Comparison of ENCODE assay signal across 12 cellular contexts in the genomic region with DNA sequence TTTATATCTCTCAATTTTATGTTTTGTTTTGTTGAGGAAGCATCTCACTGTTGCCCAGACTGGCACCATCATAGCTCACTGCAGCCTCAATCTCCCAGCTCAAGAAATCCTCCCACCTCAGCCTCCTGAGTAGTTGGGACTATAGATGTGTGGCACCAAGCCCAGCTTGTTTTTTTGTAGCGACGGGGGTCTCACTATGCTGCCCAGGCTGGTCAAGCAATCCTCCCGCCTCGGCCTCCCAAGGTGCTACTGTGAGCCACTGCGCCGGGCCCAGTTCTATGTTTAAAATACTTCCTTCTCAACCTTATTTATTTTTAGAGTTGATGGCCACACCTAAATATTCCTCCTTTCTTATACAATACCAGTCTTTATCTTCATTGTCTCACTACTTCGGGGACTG. TPM values are rescaled to one million over a fixed set of nuclear protein-coding genes. Genes with fewer than 3 reads are reported as not detected.
DNase-seq lines count a peak whose midpoint lies in the region; TF ChIP-seq lines count a peak whose summit lies in the region.
"Had no signal": no experiment of that assay in that cellular context is flagged by ENCODE, and none has a peak within 500 bp of the region (broad histone marks: within the 10 kb centered on the region; RNA-seq: fewer than 3 reads in every experiment).

No MANE protein-coding gene starts in this region.

- H4K91ac ChIP-seq in neuronal stem cell (ENCODE audit: low read depth, low read length, poor library complexity), result no peak overlapping the region

- H3K36me3 Mint-ChIP-seq in activated naive CD8-positive, alpha-beta T cell, result peaks cover 7% of the 10 kb centered on the region

- H3K4me3 Mint-ChIP-seq in activated naive CD8-positive, alpha-beta T cell, result peak overlapping the region; percentile 98

- TF ChIP-seq CTCF in HFF-Myc (IDR thresholded peaks at IDR 0.05; ENCODE audit: low read depth, low read length, missing control alignments) (no peak), GM13976 (IDR thresholded peaks at IDR 0.05; ENCODE audit: borderline replicate concordance, control extremely low read depth, extremely low read depth, insufficient read depth, missing control alignments) (no peak)

- H3K79me2 ChIP-seq in ACC112 (ENCODE audit: control insufficient read depth, insufficient read depth, low read length, unreplicated experiment), result peaks cover 43% of the 10 kb centered on the region

- H3K27me3 ChIP-seq in ACC112 (ENCODE audit: insufficient read depth, low read length), result no peaks in the 10 kb centered on the region
- H3K27me3 ChIP-seq in mucosa of rectum (ENCODE audit: control insufficient read depth in 2 of 2, insufficient read depth in 2 of 2, low read length in 2 of 2), result no peaks in the 10 kb centered on the region
- H3K27me3 ChIP-seq in neuronal stem cell (ENCODE audit: control insufficient read depth in 3 of 3, insufficient read depth in 3 of 3, low read depth in 1 of 3, low read length in 3 of 3), result no peaks in the 10 kb centered on the region
- H3K27me3 ChIP-seq: adrenal gland had no signal

- DNase-seq in HFF-Myc (ENCODE audit: extremely low read depth, low read depth) (no peak), T1000 (lab: John Stamatoyannopoulos, UW) (no peak), GM13976 (ENCODE audit: low spot score) (no peak), neuronal stem cell (ENCODE audit: low spot score) (no peak), A172 (ENCODE audit: low spot score) (no peak)
- DNase-seq: DMS153, NCI-H1105, SW 1271 had no signal

- no peak overlapping the region for H2BK120ac ChIP-seq in neuronal stem cell (ENCODE audit: low read depth, low read length)

- H2BK5ac ChIP-seq in neuronal stem cell (ENCODE audit: low read length), result no peak overlapping the region

- H3K4me1 ChIP-seq in ACC112 (ENCODE audit: control insufficient read depth, insufficient read depth, low read length, unreplicated experiment), result peaks cover 41% of the 10 kb centered on the region
- H3K4me1 ChIP-seq in mucosa of rectum (ENCODE audit: control insufficient read depth in 2 of 2, insufficient read depth in 2 of 2, low read length in 2 of 2), result peaks cover 40 to 46% of the 10 kb centered on the region in 2 donors
- peaks cover 4 to 14% of the 10 kb centered on the region in 2 donors for H3K4me1 ChIP-seq in neuronal stem cell (ENCODE audit: control insufficient read depth in 2 of 2, insufficient read depth in 1 of 2, low read depth in 1 of 2, low read length in 2 of 2)

- H4K8ac ChIP-seq in neuronal stem cell (ENCODE audit: low read depth, low read length), result no peak overlapping the region

- H3K27ac ChIP-seq in ACC112 (ENCODE audit: low read depth, low read length), result peak overlapping the region; percentile 86; the same call in 1 of the 2 replicates
- H3K27ac ChIP-seq in mucosa of rectum (ENCODE audit: low read depth in 2 of 2, low read length in 2 of 2), result peak overlapping the region; percentile 43 to 80
- no peak overlapping the region for H3K27ac ChIP-seq in neuronal stem cell (replicated peaks; ENCODE audit: low read length)

- H3K79me1 ChIP-seq in neuronal stem cell (ENCODE audit: low read depth, low read length), result peaks cover 10% of the 10 kb centered on the region

- peak overlapping the region; percentile 89 for H3K4me3 ChIP-seq in ACC112 (ENCODE audit: low read depth, low read length)
- peak overlapping the region; percentile 60 for H3K4me3 ChIP-seq in HFF-Myc (replicated peaks; ENCODE audit: low read depth, low read length)
- H3K4me3 ChIP-seq in mucosa of rectum (ENCODE audit: low read length in 2 of 2), result no peak overlapping the region
- H3K4me3 ChIP-seq in neuronal stem cell (ENCODE audit: low read length in 2 of 2), result peak overlapping the region in 1 of 2 donors; percentile 70

- no peak overlapping the region for H3K4me2 ChIP-seq in neuronal stem cell (ENCODE audit: insufficient read depth, low read length, poor library complexity, severe bottlenecking)

- H3K4ac ChIP-seq in neuronal stem cell (ENCODE audit: low read length), result no peak overlapping the region

- H3K9me3 Mint-ChIP-seq in activated naive CD8-positive, alpha-beta T cell (ENCODE audit: low read depth), result no peaks in the 10 kb centered on the region

- no peak overlapping the region for H3K18ac ChIP-seq in neuronal stem cell (ENCODE audit: low read length)

- no peak overlapping the region for H2BK12ac ChIP-seq in neuronal stem cell (ENCODE audit: low read length)

- no peaks in the 10 kb centered on the region for H3K27me3 Mint-ChIP-seq in activated naive CD8-positive, alpha-beta T cell

- no peak overlapping the region for H3K14ac ChIP-seq in neuronal stem cell (ENCODE audit: low read length)

- peak overlapping the region; percentile 100 for H3K27ac Mint-ChIP-seq in activated naive CD8-positive, alpha-beta T cell

- peaks cover 36% of the 10 kb centered on the region for H3K4me1 Mint-ChIP-seq in activated naive CD8-positive, alpha-beta T cell (ENCODE audit: low read depth)

- H3K9me3 ChIP-seq in mucosa of rectum (ENCODE audit: control insufficient read depth in 2 of 2, low read length in 2 of 2) (no peaks in the 10 kb centered on the region), neuronal stem cell (replicated peaks in 1 of 2; ENCODE audit: control insufficient read depth in 2 of 2, insufficient read depth in 1 of 2, low read depth in 1 of 2, low read length in 2 of 2) (no peaks in the 10 kb centered on the region)
- H3K9me3 ChIP-seq: adrenal gland had no signal

- H2AK5ac ChIP-seq in neuronal stem cell (ENCODE audit: low read depth, low read length), result no peak overlapping the region

- H3K23ac ChIP-seq in neuronal stem cell (ENCODE audit: low read depth, low read length, poor library complexity), result no peak overlapping the region

- H2AFZ ChIP-seq in ACC112 (ENCODE audit: low read length, unreplicated experiment) (no peak overlapping the region), neuronal stem cell (ENCODE audit: low read length) (no peak overlapping the region)

- in situ Hi-C loops in GM13976 (cut with MboI; ENCODE audit: low sequenced_read_pairs, unreplicated experiment), result no loop called here

- no peak overlapping the region for H2BK15ac ChIP-seq in neuronal stem cell (ENCODE audit: low read length)

- peaks cover 5% of the 10 kb centered on the region; the same call in 1 of the 2 replicates for H3K36me3 ChIP-seq in ACC112 (ENCODE audit: insufficient read depth, low read length)
- peaks cover 4 to 8% of the 10 kb centered on the region in 2 donors for H3K36me3 ChIP-seq in mucosa of rectum (ENCODE audit: control insufficient read depth in 2 of 2, insufficient read depth in 2 of 2, low read length in 2 of 2)
- peaks cover 8 to 18% of the 10 kb centered on the region in 2 donors for H3K36me3 ChIP-seq in neuronal stem cell (replicated peaks in 1 of 2; ENCODE audit: control insufficient read depth in 2 of 2, insufficient read depth in 2 of 2, low read length in 2 of 2)

- no CpG with 5 or more reads among the region's 7 CpGs for WGBS in neuronal stem cell (ENCODE audit: extremely low coverage in 2 of 2, insufficient read length in 2 of 2, insufficient replicate concordance in 1 of 2), 2 donors

- H3K9ac ChIP-seq in mucosa of rectum (ENCODE audit: low read depth in 1 of 2, low read length in 2 of 2) (peak overlapping the region in 1 of 2 donors; percentile 52), neuronal stem cell (ENCODE audit: low read depth, low read length, poor library complexity) (no peak overlapping the region)

RNA-seq across cellular contexts. Expression of a gene that starts 1.9 kb away (rescaled TPM):
- polyA plus RNA-seq in neuronal stem cell (2013, experiment 1 of 2), result 69.4 TPM
- 72.5 TPM for polyA plus RNA-seq in neuronal stem cell (2013, experiment 2 of 2)
- total RNA-seq in A172 (2014; rRNA removed; shearing (Covaris generic)), result 73.6 and 140 TPM in 2 replicates

RNA-seq across cellular contexts. Expression of a gene that starts 8.7 kb away (rescaled TPM):
- polyA plus RNA-seq in neuronal stem cell (2013, experiment 1 of 2), result 1.5 TPM
- polyA plus RNA-seq in neuronal stem cell (2013, experiment 2 of 2), result 2.3 TPM
- total RNA-seq in A172 (2014; rRNA removed; shearing (Covaris generic)), result 24.1 and 40.0 TPM in 2 replicates

RNA-seq across cellular contexts. Expression of a gene that starts 55.0 kb away (rescaled TPM):
- 194 TPM for polyA plus RNA-seq in neuronal stem cell (2013, experiment 1 of 2)
- 198 TPM for polyA plus RNA-seq in neuronal stem cell (2013, experiment 2 of 2)
- total RNA-seq in A172 (2014; rRNA removed; shearing (Covaris generic)), result 164 and 188 TPM in 2 replicates

Comparison
In these comparisons a context has a peak if more than half of its experiments do, and no peak if none do; other contexts are left out.
1. H3K4me3 ChIP-seq: peak in ACC112 (single experiment) and HFF-Myc (single experiment); none in mucosa of rectum (0 of 2).